9 cellular contexts compared by ENCODE assay signal in genomic region chr2:46131-46470, GRCh38. TPM values are rescaled to one million over a fixed set of nuclear protein-coding genes. Genes with fewer than 3 reads are reported as not detected.
DNase-seq lines count a peak whose midpoint lies in the region; ATAC-seq, FAIRE-seq and TF ChIP-seq lines count a peak whose summit lies in the region.
"Had no signal": no experiment of that assay in that cellular context is flagged by ENCODE, and none has a peak within 500 bp of the region (broad histone marks: within the 10 kb centered on the region; RNA-seq: fewer than 3 reads in every experiment).

No MANE protein-coding gene starts in this region.

- no peak for ATAC-seq in effector memory CD8-positive, alpha-beta T cell (replicated peaks)
- ATAC-seq in upper lobe of right lung (peak; percentile 9), GM18870 (IDR thresholded peaks at IDR 0.05; ENCODE audit: unreplicated experiment) (no peak)

- DNase-seq in activated CD8-positive, alpha-beta memory T cell treated with anti-CD3 and anti-CD28 coated beads, Interleukin-2, amount 50 U/mL, for 48 hours: peak; percentile 61
- DNase-seq in activated CD8-positive, alpha-beta memory T cell treated with anti-CD3 and anti-CD28 coated beads, Interleukin-2, amount 50 U/mL, for 4 hours: no peak
- DNase-seq in effector memory CD8-positive, alpha-beta T cell: no peak
- DNase-seq in mesothelial cell of epicardium (ENCODE audit: low spot score in 2 of 2, unreplicated experiment in 2 of 2): peak in 1 of 2 experiments; percentile 52
- peak; percentile 65 for DNase-seq in upper lobe of right lung
- DNase-seq in GM12891 (ENCODE audit: insufficient read length, low spot score): no peak
- no peak for DNase-seq in NCI-H2081 (lab: John Stamatoyannopoulos, UW)
- DNase-seq: dermis blood vessel endothelial cell had no signal

- H3K27me3 ChIP-seq in upper lobe of right lung: peaks cover 21% of the 10 kb centered on the region

- H3K36me3 ChIP-seq in upper lobe of right lung: peaks cover 7% of the 10 kb centered on the region

- H3K9me3 Mint-ChIP-seq in effector memory CD8-positive, alpha-beta T cell: no peaks in the 10 kb centered on the region
- no peaks in the 10 kb centered on the region for H3K9me3 Mint-ChIP-seq in mesothelial cell of epicardium

- H3K36me3 Mint-ChIP-seq in effector memory CD8-positive, alpha-beta T cell (ENCODE audit: insufficient read depth): no peaks in the 10 kb centered on the region
- no peaks in the 10 kb centered on the region for H3K36me3 Mint-ChIP-seq in mesothelial cell of epicardium

- H3K4me1 ChIP-seq in upper lobe of right lung: peaks cover 4% of the 10 kb centered on the region

- intact Hi-C loops in upper lobe of right lung (cut with DNase I): no loop called here

- H3K27ac Mint-ChIP-seq in effector memory CD8-positive, alpha-beta T cell: no peak overlapping the region
- H3K27ac Mint-ChIP-seq in mesothelial cell of epicardium: no peak overlapping the region

- no peaks in the 10 kb centered on the region for H3K9me3 ChIP-seq in upper lobe of right lung

- peaks cover 53 to 83% of the 10 kb centered on the region in 2 donors for H3K27me3 Mint-ChIP-seq in effector memory CD8-positive, alpha-beta T cell
- H3K27me3 Mint-ChIP-seq in mesothelial cell of epicardium (ENCODE audit: low read depth): peaks cover 70% of the 10 kb centered on the region

- no peak for FAIRE-seq in GM12891 (lab: Jason Lieb, UNC)

- H3K27ac ChIP-seq in upper lobe of right lung: peak overlapping the region; percentile 90

- peaks cover 8 to 16% of the 10 kb centered on the region in 2 donors for H3K4me1 Mint-ChIP-seq in effector memory CD8-positive, alpha-beta T cell (ENCODE audit: low read depth in 2 of 2)
- peaks cover 27% of the 10 kb centered on the region for H3K4me1 Mint-ChIP-seq in mesothelial cell of epicardium

- peak overlapping the region; percentile 63 to 90 for H3K4me3 Mint-ChIP-seq in effector memory CD8-positive, alpha-beta T cell
- H3K4me3 Mint-ChIP-seq in mesothelial cell of epicardium: peak overlapping the region; percentile 44

- H3K4me3 ChIP-seq in upper lobe of right lung: peak overlapping the region; percentile 63

- TF ChIP-seq CTCF in mesothelial cell of epicardium (IDR thresholded peaks at IDR 0.05; ENCODE audit: unreplicated experiment) (no peak), upper lobe of right lung (IDR thresholded peaks at IDR 0.05) (no peak)

- TF ChIP-seq POLR2A in GM12891 (IDR thresholded peaks at IDR 0.05; ENCODE audit: low read depth, low read length): no peak

TF ChIP-seq in GM12891, 5 proteins besides CTCF, POLR2A, EP300 and RAD21:
- TF ChIP-seq PAX5 (IDR thresholded peaks at IDR 0.05; ENCODE audit: insufficient read depth, low read length, severe bottlenecking): no peak
- no peak for TF ChIP-seq POLR2AphosphoS5 (IDR thresholded peaks at IDR 0.05; ENCODE audit: low read depth, low read length)
- no peak for TF ChIP-seq TAF1 (IDR thresholded peaks at IDR 0.05; ENCODE audit: low read depth, low read length)
- no peak for TF ChIP-seq SPI1 (IDR thresholded peaks at IDR 0.05; ENCODE audit: low read depth, low read length)
- no peak for TF ChIP-seq POU2F2 (IDR thresholded peaks at IDR 0.05; ENCODE audit: low read depth, low read length)

RNA-seq across cellular contexts. Expression of gene FAM110C, which starts 0.2 kb away (rescaled TPM):
- total RNA-seq in mesothelial cell of epicardium: 6.4 to 9.7 TPM (median 7.8 TPM) in 3 replicates
- 4.8 TPM for total RNA-seq in upper lobe of right lung
- polyA plus RNA-seq in GM12891 (2012; ENCODE audit: low read depth, missing spikeins): not detected

Comparison
In these comparisons a context has a peak if more than half of its experiments do, and no peak if none do; other contexts are left out.
1. DNase-seq: peak in activated CD8-positive, alpha-beta memory T cell treated with anti-CD3 and anti-CD28 coated beads, Interleukin-2, amount 50 U/mL, for 48 hours (single experiment) and upper lobe of right lung (single experiment); none in activated CD8-positive, alpha-beta memory T cell treated with anti-CD3 and anti-CD28 coated beads, Interleukin-2, amount 50 U/mL, for 4 hours (single experiment), effector memory CD8-positive, alpha-beta T cell (0 of 3), GM12891 (single experiment) and NCI-H2081 (0 of 2).